In genomic region chr3:194315088-194315964, GRCh38 we compare ENCODE assay signal across 8 cellular contexts. TPM values are rescaled to one million over a fixed set of nuclear protein-coding genes. Genes with fewer than 3 reads are reported as not detected.
A peak's percentile ranks its signal among the peaks of the same experiment; 100 is the strongest.
DNase-seq lines count a peak whose midpoint lies in the region; ATAC-seq and TF ChIP-seq lines count a peak whose summit lies in the region.

No MANE protein-coding gene starts in this region.

- H3K4me3 ChIP-seq in RWPE2 (ENCODE audit: severe bottlenecking): peak overlapping the region; percentile 24
- H3K4me3 ChIP-seq in neutrophil (ENCODE audit: low read depth in 1 of 2, low read length in 1 of 2): peak overlapping the region; percentile 55 to 67
- H3K4me3 ChIP-seq in subcutaneous abdominal adipose tissue (ENCODE audit: low read depth in 1 of 5, low read length in 5 of 5): peak overlapping the region; percentile 56 to 67 (median 57)

- peak overlapping the region in 3 of 5 donors; percentile 18 to 60 (median 37) for H3K9ac ChIP-seq in subcutaneous abdominal adipose tissue (ENCODE audit: low read length in 5 of 5)

- peak; percentile 77 for DNase-seq in ELR (ENCODE audit: low read depth)
- DNase-seq in H4 (ENCODE audit: low spot score): peak; percentile 92
- DNase-seq in RWPE2 (ENCODE audit: low spot score): peak; percentile 79
- DNase-seq in activated gamma-delta T cell treated with Interleukin-2 at 50 U/mL for 16 hours: peak; percentile 81
- DNase-seq in foreskin melanocyte: peak; percentile 63

- H3K9me3 ChIP-seq in RWPE2 (ENCODE audit: severe bottlenecking): peaks cover 2% of the 10 kb centered on the region
- no peaks in the 10 kb centered on the region for H3K9me3 ChIP-seq in neutrophil
- peaks cover 0 to 12% (median 6%) of the 10 kb centered on the region in 5 donors for H3K9me3 ChIP-seq in subcutaneous abdominal adipose tissue (ENCODE audit: control insufficient read depth in 5 of 5, low read length in 5 of 5)

- H3K36me3 ChIP-seq in RWPE2 (ENCODE audit: low read depth) (peaks cover 22% of the 10 kb centered on the region), neutrophil (no peaks in the 10 kb centered on the region), subcutaneous abdominal adipose tissue (ENCODE audit: control insufficient read depth in 5 of 5, insufficient read depth in 5 of 5, low read length in 5 of 5) (no peaks in the 10 kb centered on the region)

- peak overlapping the region; percentile 40 for H3K27ac ChIP-seq in RWPE2 (ENCODE audit: poor library complexity, severe bottlenecking)
- no peak overlapping the region for H3K27ac ChIP-seq in neutrophil
- H3K27ac ChIP-seq in subcutaneous abdominal adipose tissue (ENCODE audit: low read depth, low read length): peak overlapping the region; percentile 7

- H3K4me1 ChIP-seq in RWPE2 (ENCODE audit: insufficient read depth, poor library complexity, severe bottlenecking) (peaks cover 7% of the 10 kb centered on the region), neutrophil (ENCODE audit: control insufficient read depth in 1 of 2, insufficient read depth in 1 of 2, low read depth in 1 of 2, low read length in 1 of 2) (peaks cover 7 to 12% of the 10 kb centered on the region in 2 experiments), subcutaneous abdominal adipose tissue (ENCODE audit: control insufficient read depth in 5 of 5, insufficient read depth in 5 of 5, low read length in 5 of 5) (peaks cover 9 to 50% (median 45%) of the 10 kb centered on the region in 5 donors)

- peak; percentile 85 for ATAC-seq in RWPE2 (ENCODE audit: low read depth)

- TF ChIP-seq CTCF in LNCAP (IDR thresholded peaks at IDR 0.05): peak; percentile 87
- peak; percentile 97 for TF ChIP-seq CTCF in RWPE2 (IDR thresholded peaks at IDR 0.05; ENCODE audit: poor library complexity, severe bottlenecking)
- TF ChIP-seq CTCF in neutrophil (IDR thresholded peaks at IDR 0.05): peak; percentile 68

- H3K27me3 ChIP-seq in RWPE2 (ENCODE audit: insufficient read depth, poor library complexity, severe bottlenecking) (no peaks in the 10 kb centered on the region), neutrophil (peaks cover 91% of the 10 kb centered on the region), subcutaneous abdominal adipose tissue (ENCODE audit: control insufficient read depth in 5 of 5, insufficient read depth in 4 of 5, low read length in 5 of 5) (peaks cover 0 to 5% (median 2%) of the 10 kb centered on the region in 5 donors)

RNA-seq across cellular contexts. Expression of gene CPN2, which starts 35.8 kb away (rescaled TPM):
- not detected in 2 replicates for total RNA-seq in H4 (2014; rRNA removed; shearing (Covaris generic))

RNA-seq across cellular contexts. Expression of gene LRRC15, which starts 54.2 kb away (rescaled TPM):
- total RNA-seq in H4 (2014; rRNA removed; shearing (Covaris generic)): 5.8 and 6.0 TPM in 2 replicates
